11 cellular contexts compared by ENCODE assay signal in genomic region chr21:42040411-42041180, GRCh38. TPM values are rescaled to one million over a fixed set of nuclear protein-coding genes. Genes with fewer than 3 reads are reported as not detected.
DNase-seq lines count a peak whose midpoint lies in the region; ATAC-seq and TF ChIP-seq lines count a peak whose summit lies in the region.
"Had no signal": no experiment of that assay in that cellular context is flagged by ENCODE, and none has a peak within 500 bp of the region (broad histone marks: within the 10 kb centered on the region; RNA-seq: fewer than 3 reads in every experiment).

No MANE protein-coding gene starts in this region.

- intact Hi-C loops in activated CD4-positive, alpha-beta T cell treated with anti-CD3 and anti-CD28 coated beads, Interleukin-2, amount 10 ng/mL, durations not matched to agents 24 days and 14 days (cut with micrococcal nuclease), result no loop called here

- H3K4me3 Mint-ChIP-seq in WTC11, result no peak overlapping the region
- H3K4me3 Mint-ChIP-seq in glutamatergic neuron (ENCODE audit: unreplicated experiment), result no peak overlapping the region
- no peak overlapping the region for H3K4me3 Mint-ChIP-seq in stimulated activated naive CD8-positive, alpha-beta T cell treated with anti-CD3 and anti-CD28 coated beads, Interleukin-15, amount 100 ng/mL, for 72 hours
- no peak overlapping the region for H3K4me3 Mint-ChIP-seq in activated CD4-positive, alpha-beta T cell treated with anti-CD3 and anti-CD28 coated beads, Interleukin-2, amount 10 ng/mL, durations not matched to agents 24 days and 14 days

- ATAC-seq in WTC11, result no peak
- ATAC-seq in stimulated activated naive CD8-positive, alpha-beta T cell treated with anti-CD3 and anti-CD28 coated beads, Interleukin-15, amount 100 ng/mL, for 72 hours, result no peak

- 0 out of 2 replicates have a peak, but pooled peaks cover 6% of the 10 kb centered on the region for H3K4me1 Mint-ChIP-seq in WTC11
- peaks cover 2% of the 10 kb centered on the region for H3K4me1 Mint-ChIP-seq in glutamatergic neuron (ENCODE audit: low read depth, unreplicated experiment)
- H3K4me1 Mint-ChIP-seq in stimulated activated naive CD8-positive, alpha-beta T cell treated with anti-CD3 and anti-CD28 coated beads, Interleukin-15, amount 100 ng/mL, for 72 hours, result peaks cover 25% of the 10 kb centered on the region
- H3K4me1 Mint-ChIP-seq in activated CD4-positive, alpha-beta T cell treated with anti-CD3 and anti-CD28 coated beads, Interleukin-2, amount 10 ng/mL, durations not matched to agents 24 days and 14 days, result no peaks in the 10 kb centered on the region

- H3K9me3 Mint-ChIP-seq in WTC11 (peaks cover 13% of the 10 kb centered on the region), glutamatergic neuron (ENCODE audit: unreplicated experiment) (peaks cover 4% of the 10 kb centered on the region)
- no peaks in the 10 kb centered on the region for H3K9me3 Mint-ChIP-seq in stimulated activated naive CD8-positive, alpha-beta T cell treated with anti-CD3 and anti-CD28 coated beads, Interleukin-15, amount 100 ng/mL, for 72 hours
- no peaks in the 10 kb centered on the region for H3K9me3 Mint-ChIP-seq in activated CD4-positive, alpha-beta T cell treated with anti-CD3 and anti-CD28 coated beads, Interleukin-2, amount 10 ng/mL, durations not matched to agents 24 days and 14 days

- H3K27me3 Mint-ChIP-seq in WTC11 (ENCODE audit: low read depth), result no peaks in the 10 kb centered on the region; the same call in 1 of the 2 replicates
- peaks cover 10% of the 10 kb centered on the region for H3K27me3 Mint-ChIP-seq in glutamatergic neuron (ENCODE audit: unreplicated experiment)
- H3K27me3 Mint-ChIP-seq in stimulated activated naive CD8-positive, alpha-beta T cell treated with anti-CD3 and anti-CD28 coated beads, Interleukin-15, amount 100 ng/mL, for 72 hours, result no peaks in the 10 kb centered on the region
- H3K27me3 Mint-ChIP-seq in activated CD4-positive, alpha-beta T cell treated with anti-CD3 and anti-CD28 coated beads, Interleukin-2, amount 10 ng/mL, durations not matched to agents 24 days and 14 days, result peaks cover 6% of the 10 kb centered on the region

- no peak overlapping the region for H3K4me3 ChIP-seq in skin epidermis

- TF ChIP-seq CTCF in WTC11 (IDR thresholded peaks at IDR 0.05) (no peak), glutamatergic neuron (IDR thresholded peaks at IDR 0.05; ENCODE audit: partially characterized antibody, unreplicated experiment) (no peak)

- CTCF ChIA-PET in WTC11 (lab: Charles Lee), result no interaction called here

- H3K36me3 Mint-ChIP-seq in WTC11 (no peaks in the 10 kb centered on the region), glutamatergic neuron (ENCODE audit: unreplicated experiment) (no peaks in the 10 kb centered on the region)
- H3K36me3 Mint-ChIP-seq in activated CD4-positive, alpha-beta T cell treated with anti-CD3 and anti-CD28 coated beads, Interleukin-2, amount 10 ng/mL, durations not matched to agents 24 days and 14 days (ENCODE audit: low read depth), result no peaks in the 10 kb centered on the region

- H3K27ac Mint-ChIP-seq in WTC11, result no peak overlapping the region
- H3K27ac Mint-ChIP-seq in glutamatergic neuron (ENCODE audit: unreplicated experiment), result peak overlapping the region; percentile 20
- peak overlapping the region in 1 of 2 donors; percentile 36 for H3K27ac Mint-ChIP-seq in stimulated activated naive CD8-positive, alpha-beta T cell treated with anti-CD3 and anti-CD28 coated beads, Interleukin-15, amount 100 ng/mL, for 72 hours
- no peak overlapping the region for H3K27ac Mint-ChIP-seq in activated CD4-positive, alpha-beta T cell treated with anti-CD3 and anti-CD28 coated beads, Interleukin-2, amount 10 ng/mL, durations not matched to agents 24 days and 14 days

- peak; percentile 99 for DNase-seq in GM04504 (ENCODE audit: low read depth)
- no peak for DNase-seq in WTC11 (ENCODE audit: low spot score)
- DNase-seq in glutamatergic neuron, result no peak
- DNase-seq in ecto neural progenitor cell (ENCODE audit: low spot score), result no peak
- DNase-seq in stimulated activated naive CD8-positive, alpha-beta T cell treated with anti-CD3 and anti-CD28 coated beads, Interleukin-15, amount 100 ng/mL, for 72 hours, result no peak
- DNase-seq in NCI-H2196 (lab: John Stamatoyannopoulos, UW; ENCODE audit: unreplicated experiment), result no peak
- DNase-seq in activated CD4-positive, alpha-beta T cell treated with anti-CD3 and anti-CD28 coated beads, Interleukin-2, amount 10 ng/mL, durations not matched to agents 24 days and 14 days, result no peak
- DNase-seq: central memory CD4-positive, alpha-beta T cell had no signal

- POLR2A ChIA-PET in WTC11 (lab: Charles Lee), result no interaction called here

- H3K27ac ChIP-seq in skin epidermis, result peak overlapping the region in 17 of 21 experiments; percentile 1 to 86 (median 66)
- H3K27ac ChIP-seq: neutrophil had no signal

TF ChIP-seq in WTC11, 78 proteins besides CTCF, POLR2A, EP300 and RAD21:
- TF ChIP-seq GABPB1 (CRISPR knock-in tag; IDR thresholded peaks at IDR 0.05) (peak; percentile 57; the same call in 1 of the 2 replicates), CREM (CRISPR knock-in tag; IDR thresholded peaks at IDR 0.05) (no peak), SMAD3 (CRISPR knock-in tag; IDR thresholded peaks at IDR 0.05; ENCODE audit: borderline replicate concordance) (no peak)
TF ChIP-seq in WTC11: peak in this region for 1.

RNA-seq across cellular contexts. Expression of gene ZBTB21, which starts 30.4 kb away (rescaled TPM):
- total RNA-seq in WTC11 (2021) (13.8 to 14.2 TPM (median 14.2 TPM) in 3 replicates), glutamatergic neuron (ENCODE audit: unreplicated experiment) (21.2 TPM)
- 35.3 and 38.1 TPM in 2 replicates for total RNA-seq in activated CD4-positive, alpha-beta T cell treated with anti-CD3 and anti-CD28 coated beads, Interleukin-2, amount 10 ng/mL, durations not matched to agents 24 days and 14 days

RNA-seq across cellular contexts. Expression of gene UMODL1, which starts 30.5 kb away (rescaled TPM):
- 0.11 TPM in 1 of 3 replicates, not detected in the others for total RNA-seq in WTC11 (2021)
- total RNA-seq in glutamatergic neuron (ENCODE audit: unreplicated experiment), result not detected
- total RNA-seq in activated CD4-positive, alpha-beta T cell treated with anti-CD3 and anti-CD28 coated beads, Interleukin-2, amount 10 ng/mL, durations not matched to agents 24 days and 14 days, result not detected in 2 replicates
- total RNA-seq: SK-MEL-5 had no signal
